Comparison of ENCODE assay signal across 1 cellular context in genomic region chr3:132286035-132286434, GRCh38.
TF ChIP-seq lines count a peak whose summit lies in the region.

No MANE protein-coding gene starts in this region.

TF ChIP-seq in K562, 482 proteins besides CTCF, POLR2A, EP300 and RAD21 (continued from another document and continues in another):
- TF ChIP-seq ZBTB49 (CRISPR knock-in tag; IDR thresholded peaks at IDR 0.05; ENCODE audit: borderline replicate concordance): no peak
- TF ChIP-seq HIVEP1 (CRISPR knock-in tag; IDR thresholded peaks at IDR 0.05): peak; percentile 46; the same call in 1 of the 2 replicates
- no peak for TF ChIP-seq ZNF57 (CRISPR knock-in tag; IDR thresholded peaks at IDR 0.05)
- no peak for TF ChIP-seq ZNF324 (CRISPR knock-in tag; IDR thresholded peaks at IDR 0.05)
- no peak for TF ChIP-seq ETS1 (conservative IDR thresholded peaks at IDR 0.05; ENCODE audit: control insufficient read depth, low read depth, low read length)
- TF ChIP-seq ZNF76 (CRISPR knock-in tag; IDR thresholded peaks at IDR 0.05; ENCODE audit: borderline replicate concordance): no peak
- TF ChIP-seq SFPQ (IDR thresholded peaks at IDR 0.05; ENCODE audit: low read depth, low read length): no peak
- TF ChIP-seq PTBP1 (IDR thresholded peaks at IDR 0.05; ENCODE audit: low read depth, low read length): no peak
- no peak for TF ChIP-seq ZBTB34 (CRISPR knock-in tag; IDR thresholded peaks at IDR 0.05)
- no peak for TF ChIP-seq ZFP36 (IDR thresholded peaks at IDR 0.05; ENCODE audit: low read depth, low read length, partially characterized antibody)
- no peak for TF ChIP-seq ZNF212 (CRISPR knock-in tag; IDR thresholded peaks at IDR 0.05)
- TF ChIP-seq CTBP1 (IDR thresholded peaks at IDR 0.05; ENCODE audit: borderline replicate concordance): no peak
- no peak for TF ChIP-seq MNT (conservative IDR thresholded peaks at IDR 0.05)
- TF ChIP-seq TEAD2 (tag; IDR thresholded peaks at IDR 0.05): no peak
- TF ChIP-seq PCBP2 (IDR thresholded peaks at IDR 0.05; ENCODE audit: low read depth, low read length, poor library complexity, severe bottlenecking): no peak
- TF ChIP-seq ZNF583 (CRISPR knock-in tag; IDR thresholded peaks at IDR 0.05): peak; percentile 44; the same call in 1 of the 2 replicates
- TF ChIP-seq RNF2 (IDR thresholded peaks at IDR 0.05): no peak
- TF ChIP-seq CC2D1A (IDR thresholded peaks at IDR 0.05): no peak
- no peak for TF ChIP-seq MAFG (tag; conservative IDR thresholded peaks at IDR 0.05)
- TF ChIP-seq SRSF1 (IDR thresholded peaks at IDR 0.05; ENCODE audit: low read depth, low read length): no peak
- no peak for TF ChIP-seq TAF9B (IDR thresholded peaks at IDR 0.05; ENCODE audit: partially characterized antibody)
- TF ChIP-seq RBM15 (IDR thresholded peaks at IDR 0.05; ENCODE audit: insufficient read depth, low read length): no peak
- TF ChIP-seq ZNF354B (CRISPR knock-in tag; IDR thresholded peaks at IDR 0.05): no peak
- TF ChIP-seq SMAD3 (CRISPR knock-in tag; conservative IDR thresholded peaks at IDR 0.05): 0 out of 2 replicates have a peak, but pooled peaks have one; percentile 53
- TF ChIP-seq DNMT1 (IDR thresholded peaks at IDR 0.05): no peak
- no peak for TF ChIP-seq RBM39 (optimal IDR thresholded peaks at IDR 0.05; ENCODE audit: low read depth, low read length)
- no peak for TF ChIP-seq CEBPZ (IDR thresholded peaks at IDR 0.05; ENCODE audit: borderline replicate concordance, low read depth, low read length)
- TF ChIP-seq ZFP30 (CRISPR knock-in tag; IDR thresholded peaks at IDR 0.05; ENCODE audit: borderline replicate concordance): no peak
- peak; percentile 25; the same call in 1 of the 2 replicates for TF ChIP-seq ZNF239 (CRISPR knock-in tag; IDR thresholded peaks at IDR 0.05)
- no peak for TF ChIP-seq MAFF (IDR thresholded peaks at IDR 0.05; ENCODE audit: low read length)
- TF ChIP-seq TFAP4 (CRISPR knock-in tag; IDR thresholded peaks at IDR 0.05; ENCODE audit: borderline replicate concordance): no peak
- TF ChIP-seq JUNB (CRISPR knock-in tag; conservative IDR thresholded peaks at IDR 0.05): no peak
- no peak for TF ChIP-seq ATF4 (CRISPR knock-in tag; IDR thresholded peaks at IDR 0.05)
- peak; percentile 40; the same call in 1 of the 2 replicates for TF ChIP-seq ZNF766 (CRISPR knock-in tag; conservative IDR thresholded peaks at IDR 0.05)
- no peak for TF ChIP-seq TCFL5 (CRISPR knock-in tag; conservative IDR thresholded peaks at IDR 0.05)
- no peak for TF ChIP-seq BCL6 (CRISPR knock-in tag; IDR thresholded peaks at IDR 0.05)
- no peak for TF ChIP-seq NFRKB (IDR thresholded peaks at IDR 0.05; ENCODE audit: low read depth)
- no peak for TF ChIP-seq ZNF431 (CRISPR knock-in tag; IDR thresholded peaks at IDR 0.05)
- 0 out of 2 replicates have a peak, but pooled peaks have one; percentile 33 for TF ChIP-seq SMAD4 (CRISPR knock-in tag; conservative IDR thresholded peaks at IDR 0.05)
- no peak for TF ChIP-seq ZNF197 (CRISPR knock-in tag; IDR thresholded peaks at IDR 0.05; ENCODE audit: low read depth)
- no peak for TF ChIP-seq CBX3 (IDR thresholded peaks at IDR 0.05; ENCODE audit: borderline replicate concordance in 1 of 2, low read length in 2 of 2)
- TF ChIP-seq GATAD2B (IDR thresholded peaks at IDR 0.05; ENCODE audit: borderline replicate concordance): no peak
- TF ChIP-seq MCM5 (IDR thresholded peaks at IDR 0.05; ENCODE audit: low read depth): no peak
- no peak for TF ChIP-seq ZNF436 (CRISPR knock-in tag; IDR thresholded peaks at IDR 0.05)
- no peak for TF ChIP-seq ZNF174 (CRISPR knock-in tag; IDR thresholded peaks at IDR 0.05)
- TF ChIP-seq ZNF232 (CRISPR knock-in tag; IDR thresholded peaks at IDR 0.05): no peak
- no peak for TF ChIP-seq PML (IDR thresholded peaks at IDR 0.05; ENCODE audit: low read length)
- TF ChIP-seq ZNF12 (CRISPR knock-in tag; IDR thresholded peaks at IDR 0.05): no peak
- TF ChIP-seq NKRF (IDR thresholded peaks at IDR 0.05; ENCODE audit: borderline replicate concordance): no peak
- 0 out of 2 replicates have a peak, but pooled peaks have one; percentile 52 for TF ChIP-seq ZNF644 (tag; IDR thresholded peaks at IDR 0.05; ENCODE audit: low read depth)
- TF ChIP-seq TEAD1 (CRISPR knock-in tag; IDR thresholded peaks at IDR 0.05): peak in 1 of 2 experiments; percentile 9; a peak in 1 of 4 replicates
- TF ChIP-seq TAF15 (IDR thresholded peaks at IDR 0.05; ENCODE audit: low read depth, low read length): no peak
- TF ChIP-seq MED1 (CRISPR knock-in tag; IDR thresholded peaks at IDR 0.05; ENCODE audit: borderline replicate concordance): no peak
- TF ChIP-seq COPS2 (conservative IDR thresholded peaks at IDR 0.05): no peak
- TF ChIP-seq HEY1 (CRISPR knock-in tag; IDR thresholded peaks at IDR 0.05; ENCODE audit: borderline replicate concordance): no peak
- no peak for TF ChIP-seq FOXA3 (CRISPR knock-in tag; conservative IDR thresholded peaks at IDR 0.05 in 1 of 2, IDR thresholded peaks at IDR 0.05 in 1 of 2)
- TF ChIP-seq GTF2A2 (tag; IDR thresholded peaks at IDR 0.05): 0 out of 2 replicates have a peak, but pooled peaks have one; percentile 44
- TF ChIP-seq ZNF444 (CRISPR knock-in tag; IDR thresholded peaks at IDR 0.05): no peak
